6 cellular contexts compared by ENCODE assay signal in genomic region chr17:7383742-7384488, GRCh38. TPM values are rescaled to one million over a fixed set of nuclear protein-coding genes. Genes with fewer than 3 reads are reported as not detected.
DNase-seq lines count a peak whose midpoint lies in the region; ATAC-seq and TF ChIP-seq lines count a peak whose summit lies in the region.

No MANE protein-coding gene starts in this region.

- peaks cover 0 to 3% of the 10 kb centered on the region in 2 donors for H3K36me3 ChIP-seq in vagina

- H3K4me3 ChIP-seq in GM12865 (ENCODE audit: low read depth, low read length) = peak overlapping the region; percentile 66
- H3K4me3 ChIP-seq in vagina = peak overlapping the region; percentile 44 to 53

- peaks cover 9% of the 10 kb centered on the region for H3K4me1 Mint-ChIP-seq in activated naive CD8-positive, alpha-beta T cell treated with anti-CD3 and anti-CD28 coated beads, Interleukin-2, amount 50 U/mL, for 24 hours

- ATAC-seq in activated naive CD8-positive, alpha-beta T cell treated with anti-CD3 and anti-CD28 coated beads, Interleukin-2, amount 50 U/mL, for 24 hours = peak; percentile 97
- no peak for ATAC-seq in GM18909 (IDR thresholded peaks at IDR 0.05; ENCODE audit: poor library complexity, unreplicated experiment)

- intact Hi-C loops in vagina (cut with DNase I) = no loop called here

- H3K27me3 ChIP-seq in vagina = no peaks in the 10 kb centered on the region

- DNase-seq in GM12865 (ENCODE audit: low read depth) (peak; percentile 72), NCI-H146 treated with DMSO at 0.1 percent for 48 hours (lab: John Stamatoyannopoulos, UW; ENCODE audit: unreplicated experiment) (peak; percentile 66), myocyte (ENCODE audit: low read depth) (peak; percentile 10), vagina (ENCODE audit: extremely low spot score in 2 of 2) (peak in 1 of 2 donors; percentile 93)
- peak; percentile 78 for DNase-seq in activated naive CD8-positive, alpha-beta T cell treated with anti-CD3 and anti-CD28 coated beads, Interleukin-2, amount 50 U/mL, for 24 hours

- TF ChIP-seq CTCF in GM12865 (IDR thresholded peaks at IDR 0.05; ENCODE audit: insufficient read depth, low read depth, low read length, missing control alignments) (no peak), vagina (IDR thresholded peaks at IDR 0.05) (no peak)

- no peak for TF ChIP-seq POLR2A in vagina (IDR thresholded peaks at IDR 0.05)

- peak overlapping the region; percentile 77 for H3K4me3 Mint-ChIP-seq in activated naive CD8-positive, alpha-beta T cell treated with anti-CD3 and anti-CD28 coated beads, Interleukin-2, amount 50 U/mL, for 24 hours

- peaks cover under 1% of the 10 kb centered on the region for H3K36me3 Mint-ChIP-seq in activated naive CD8-positive, alpha-beta T cell treated with anti-CD3 and anti-CD28 coated beads, Interleukin-2, amount 50 U/mL, for 24 hours (ENCODE audit: low read depth)

- H3K27ac ChIP-seq in vagina = peak overlapping the region; percentile 67

- H3K4me1 ChIP-seq in vagina = peaks cover 39% of the 10 kb centered on the region

- peaks cover 6% of the 10 kb centered on the region for H3K9me3 Mint-ChIP-seq in activated naive CD8-positive, alpha-beta T cell treated with anti-CD3 and anti-CD28 coated beads, Interleukin-2, amount 50 U/mL, for 24 hours

- H3K27ac Mint-ChIP-seq in activated naive CD8-positive, alpha-beta T cell treated with anti-CD3 and anti-CD28 coated beads, Interleukin-2, amount 50 U/mL, for 24 hours = no peak overlapping the region

- H3K9me3 ChIP-seq in vagina = no peaks in the 10 kb centered on the region

- H3K27me3 Mint-ChIP-seq in activated naive CD8-positive, alpha-beta T cell treated with anti-CD3 and anti-CD28 coated beads, Interleukin-2, amount 50 U/mL, for 24 hours = peaks cover 35% of the 10 kb centered on the region

RNA-seq across cellular contexts. Expression of gene TNK1, which starts 3.0 kb away (rescaled TPM):
- total RNA-seq in myocyte (not detected in 2 replicates), vagina (10.1 TPM)
- polyA plus RNA-seq in myocyte (2012) = 0.32 TPM

RNA-seq across cellular contexts. Expression of gene PLSCR3, which starts 10.4 kb away (rescaled TPM):
- total RNA-seq in myocyte (15.1 and 22.3 TPM in 2 replicates), vagina (37.1 TPM)
- polyA plus RNA-seq in myocyte (2012) = 79.7 TPM

RNA-seq across cellular contexts. Expression of gene TMEM256, which starts 20.0 kb away (rescaled TPM):
- total RNA-seq in myocyte (69.6 and 76.5 TPM in 2 replicates), vagina (118 TPM)
- 109 TPM for polyA plus RNA-seq in myocyte (2012)

RNA-seq across cellular contexts. Expression of gene NLGN2, which starts 23.7 kb away (rescaled TPM):
- total RNA-seq in myocyte (5.7 and 7.2 TPM in 2 replicates), vagina (25.5 TPM)
- polyA plus RNA-seq in myocyte (2012) = 26.6 TPM

RNA-seq across cellular contexts. Expression of gene TMEM95, which starts 29.0 kb away (rescaled TPM):
- total RNA-seq in myocyte (not detected in 2 replicates), vagina (not detected)
- polyA plus RNA-seq in myocyte (2012) = 0.06 TPM

Comparison
In these comparisons a context has a peak if more than half of its experiments do, and no peak if none do; other contexts are left out.
1. RNA of gene TNK1, which starts 3.0 kb away (total RNA-seq): 10.1 TPM in vagina (single experiment); not detected in myocyte; every median in the first group is over 10 times any median in the second.